34 cellular contexts compared by ENCODE assay signal in genomic region chr17:2730764-2731353, GRCh38. TPM values are rescaled to one million over a fixed set of nuclear protein-coding genes. Genes with fewer than 3 reads are reported as not detected.
"Had no signal": no experiment of that assay in that cellular context is flagged by ENCODE, and none has a peak within 500 bp of the region (broad histone marks: within the 10 kb centered on the region; RNA-seq: fewer than 3 reads in every experiment).

No MANE protein-coding gene starts in this region.

- DNase-seq: activated B cell treated with CpG ODN at 0.5 μM for 24 hours; activated CD4-positive, alpha-beta memory T cell treated with anti-CD3 and anti-CD28 coated beads for 36 hours; activated CD4-positive, alpha-beta T cell treated with anti-CD3 and anti-CD28 coated beads, Interleukin-2, amount 10 ng/mL, durations not matched to agents 24 days and 14 days; activated CD8-positive, alpha-beta memory T cell treated with anti-CD3 and anti-CD28 coated beads, Interleukin-2, amount 10 ng/mL, durations not matched to agents 7 days and 5 days; activated CD8-positive, alpha-beta memory T cell treated with anti-CD3 and anti-CD28 coated beads, Interleukin-2, amount 50 U/mL, for 4 hours; activated CD8-positive, alpha-beta T cell treated with anti-CD3 and anti-CD28 coated beads, Interleukin-2, amount 10 ng/mL, durations not matched to agents 7 days and 5 days; activated effector memory CD4-positive, alpha-beta T cell treated with anti-CD3 and anti-CD28 coated beads, Interleukin-2, amount 50 U/mL, for 16 hours; activated naive CD4-positive, alpha-beta T cell treated with anti-CD3 and anti-CD28 coated beads for 36 hours; activated naive CD8-positive, alpha-beta T cell treated with anti-CD3 and anti-CD28 coated beads for 36 hours; activated naive CD8-positive, alpha-beta T cell treated with anti-CD3 and anti-CD28 coated beads, Interleukin-2, amount 50 U/mL, for 24 hours; activated T-cell treated with anti-CD3 and anti-CD28 coated beads, Interleukin-2, amount 50 U/mL, for 1 hour; activated T-cell treated with anti-CD3 and anti-CD28 coated beads, Interleukin-2, amount 50 U/mL, for 48 hours; adrenal gland; amygdala; aorta; body of pancreas; caudate nucleus; cortex of kidney; dermis blood vessel endothelial cell; effector CD8-positive, alpha-beta T cell; esophagus squamous epithelium; foreskin melanocyte; T-helper 1 cell; T-helper 17 cell; T1000; WERI-Rb-1 had no signal

- ATAC-seq: activated CD4-positive, CD25-positive, alpha-beta regulatory T cell treated with anti-CD3 and anti-CD28 coated beads, Interleukin-2, amount 50 U/mL, for 24 hours; activated CD8-positive, alpha-beta memory T cell treated with anti-CD3 and anti-CD28 coated beads, Interleukin-2, amount 10 ng/mL, durations not matched to agents 7 days and 5 days; activated CD8-positive, alpha-beta T cell treated with anti-CD3 and anti-CD28 coated beads, Interleukin-2, amount 10 ng/mL, durations not matched to agents 7 days and 5 days; activated naive CD8-positive, alpha-beta T cell treated with anti-CD3 and anti-CD28 coated beads, Interleukin-2, amount 50 U/mL, for 24 hours; body of pancreas; gastroesophageal sphincter; T-helper 17 cell had no signal

- H3K4me3 ChIP-seq: adrenal gland, body of pancreas, esophagus squamous epithelium, gastroesophageal sphincter had no signal

- H3K27ac ChIP-seq: adrenal gland, body of pancreas, epithelial cell of prostate, esophagus squamous epithelium, gastroesophageal sphincter, WERI-Rb-1 had no signal

- H3K9me3 ChIP-seq: adrenal gland, body of pancreas, esophagus squamous epithelium, gastroesophageal sphincter had no signal

- H3K36me3 ChIP-seq: adrenal gland, esophagus squamous epithelium, gastroesophageal sphincter had no signal

- H3K4me1 ChIP-seq: adrenal gland, body of pancreas, esophagus squamous epithelium, gastroesophageal sphincter had no signal

RNA-seq across cellular contexts. Expression of gene CCDC92B, which starts 18.6 kb away (rescaled TPM):
- total RNA-seq: activated B cell treated with CpG ODN at 0.5 μM for 24 hours; activated CD8-positive, alpha-beta memory T cell treated with anti-CD3 and anti-CD28 coated beads for 36 hours; activated CD8-positive, alpha-beta T cell treated with anti-CD3 and anti-CD28 coated beads, Interleukin-2, amount 10 ng/mL, durations not matched to agents 7 days and 5 days; activated naive CD8-positive, alpha-beta T cell treated with anti-CD3 and anti-CD28 coated beads for 36 hours; dermis blood vessel endothelial cell; endothelial cell of umbilical vein; fibroblast of lung; fibroblast of villous mesenchyme; glomerular endothelial cell had no signal
- polyA plus RNA-seq: aorta, endothelial cell of umbilical vein, fibroblast of lung had no signal
